In genomic region chr1:44664730-44665370, GRCh38 we compare ENCODE assay signal across 13 cellular contexts. TPM values are rescaled to one million over a fixed set of nuclear protein-coding genes. Genes with fewer than 3 reads are reported as not detected.
DNase-seq lines count a peak whose midpoint lies in the region; ATAC-seq, FAIRE-seq and TF ChIP-seq lines count a peak whose summit lies in the region.
"Had no signal": no experiment of that assay in that cellular context is flagged by ENCODE, and none has a peak within 500 bp of the region (broad histone marks: within the 10 kb centered on the region; RNA-seq: fewer than 3 reads in every experiment).

No MANE protein-coding gene starts in this region.

- intact Hi-C loops in activated CD4-positive, alpha-beta T cell treated with anti-CD3 and anti-CD28 coated beads for 36 hours (cut with DNase I, micrococcal nuclease) = no loop called here
- intact Hi-C loops in HepG2 (cut with micrococcal nuclease; ENCODE audit: unreplicated experiment) = no loop called here

- H3K4me1 Mint-ChIP-seq in activated CD4-positive, alpha-beta T cell treated with anti-CD3 and anti-CD28 coated beads for 36 hours = peaks cover 15% of the 10 kb centered on the region
- peaks cover 21% of the 10 kb centered on the region for H3K4me1 Mint-ChIP-seq in stimulated activated memory B cell treated with anti-CD40 and anti-IgM and Interleukin-4, amounts not matched to agents 10 μg/mL and 1 μg/mL and 100 μg/mL, for 72 hours

- whole genome bisulfite sequencing in HepG2 (ENCODE audit: low lambda C conversion rate) = 93% methylated on average over 12 of the region's 12 CpGs

- BruUV-seq in HepG2 (replicated peaks; lab: Mats Ljungman, UMichigan) = no TSS peak

- H3K9me3 ChIP-seq in HepG2 (ENCODE audit: low read length) = no peaks in the 10 kb centered on the region
- H3K9me3 ChIP-seq: A549 had no signal

- H3K27ac ChIP-seq in HepG2 (ENCODE audit: extremely low read length, insufficient read depth, low read length) = no peak overlapping the region
- H3K27ac ChIP-seq: A549 had no signal

- FAIRE-seq in HepG2 (lab: Jason Lieb, UNC) = no peak
- FAIRE-seq: A549 had no signal

- peak; percentile 62 for DNase-seq in activated CD4-positive, alpha-beta T cell treated with anti-CD3 and anti-CD28 coated beads for 36 hours
- no peak for DNase-seq in activated CD4-positive, alpha-beta T cell treated with anti-CD3 and anti-CD28 coated beads, Interleukin-2, amount 50 U/mL, for 1 hour
- DNase-seq in activated CD4-positive, alpha-beta T cell treated with anti-CD3 and anti-CD28 coated beads, Interleukin-2, amount 50 U/mL, for 48 hours = peak; percentile 48 to 57
- DNase-seq in HepG2 (ENCODE audit: low spot score) = no peak
- DNase-seq in pons (ENCODE audit: low spot score) = no peak
- DNase-seq: NCI-H1092 treated with DMSO at 0.1 percent for 48 hours, NCI-H524 treated with DMSO at 0.1 percent for 48 hours, Right ventricle myocardium superior had no signal

- H3K36me3 Mint-ChIP-seq in activated CD4-positive, alpha-beta T cell treated with anti-CD3 and anti-CD28 coated beads for 36 hours (ENCODE audit: low read depth) = no peaks in the 10 kb centered on the region
- no peaks in the 10 kb centered on the region for H3K36me3 Mint-ChIP-seq in stimulated activated memory B cell treated with anti-CD40 and anti-IgM and Interleukin-4, amounts not matched to agents 10 μg/mL and 1 μg/mL and 100 μg/mL, for 72 hours

- TF ChIP-seq EP300 in HepG2 (IDR thresholded peaks at IDR 0.05; ENCODE audit: low read depth in 2 of 2, low read length in 2 of 2) (no peak), HepG2 (CRISPR knock-in tag; IDR thresholded peaks at IDR 0.05; ENCODE audit: borderline replicate concordance) (no peak)

- ATAC-seq in activated CD4-positive, alpha-beta T cell treated with anti-CD3 and anti-CD28 coated beads for 36 hours = peak; percentile 90
- no peak for ATAC-seq in HepG2
- ATAC-seq in stimulated activated memory B cell treated with anti-CD40 and anti-IgM and Interleukin-4, amounts not matched to agents 10 μg/mL and 1 μg/mL and 100 μg/mL, for 72 hours = peak; percentile 92
- ATAC-seq in HG02571 (IDR thresholded peaks at IDR 0.05; ENCODE audit: unreplicated experiment) = no peak
- ATAC-seq in GM21447 (IDR thresholded peaks at IDR 0.05; ENCODE audit: unreplicated experiment) = no peak
- ATAC-seq: A549 had no signal

- 0 out of 5 replicates have a peak, but pooled peaks cover 0 to 2% of the 10 kb centered on the region in 2 experiments for H3K36me3 ChIP-seq in HepG2 (replicated peaks in 1 of 2; ENCODE audit: control insufficient read depth in 1 of 2, insufficient read depth in 2 of 2, low read length in 2 of 2)

- no peaks in the 10 kb centered on the region for H3K27me3 ChIP-seq in HepG2 (ENCODE audit: control insufficient read depth in 1 of 2, insufficient read depth in 2 of 2, low read length in 2 of 2)

- H4K20me1 ChIP-seq in HepG2 (ENCODE audit: insufficient read depth, low read length) = no peaks in the 10 kb centered on the region

- in situ Hi-C loops in HepG2 (cut with HindIII; ENCODE audit: extremely low pct_ligation_motif_present, low pct_unique_long_range_greater_than_20kb) = no loop called here

- H3K4me3 ChIP-seq in HepG2 (replicated peaks in 1 of 3; ENCODE audit: insufficient read depth in 1 of 3, low read depth in 2 of 3, low read length in 3 of 3) = no peak overlapping the region
- H3K4me3 ChIP-seq: A549 had no signal

- H3K9me3 Mint-ChIP-seq in activated CD4-positive, alpha-beta T cell treated with anti-CD3 and anti-CD28 coated beads for 36 hours (ENCODE audit: low read depth) = no peaks in the 10 kb centered on the region
- H3K9me3 Mint-ChIP-seq in stimulated activated memory B cell treated with anti-CD40 and anti-IgM and Interleukin-4, amounts not matched to agents 10 μg/mL and 1 μg/mL and 100 μg/mL, for 72 hours = no peaks in the 10 kb centered on the region
- H3K9me3 Mint-ChIP-seq: nephron had no signal

- TF ChIP-seq RAD21 in HepG2 (CRISPR knock-in tag; IDR thresholded peaks at IDR 0.05) = no peak

- H3K4me2 ChIP-seq in HepG2 (ENCODE audit: low read depth, low read length) = no peak overlapping the region
- H3K4me2 ChIP-seq: A549 had no signal

- H3K4me1 ChIP-seq in HepG2 (ENCODE audit: insufficient read depth, low read length) = peaks cover 49% of the 10 kb centered on the region
- H3K4me1 ChIP-seq: A549 had no signal

- no peak for TF ChIP-seq POLR2A in HepG2 (IDR thresholded peaks at IDR 0.05; ENCODE audit: insufficient read depth in 1 of 2, low read depth in 2 of 2, low read length in 2 of 2)

- POLR2A ChIA-PET in activated CD4-positive, alpha-beta T cell treated with anti-CD3 and anti-CD28 coated beads for 36 hours (lab: Charles Lee) = interaction anchor here (0.6 to 1.1 kb wide), 3 partner anchors 8 to 65 kb away, joined by 5 to 10 read pairs (median 5); no protein-coding TSS in a partner anchor
- POLR2A ChIA-PET in HepG2 (lab: Yijun Ruan, JAX) = interaction anchor here (1.2 to 1.6 kb wide), 2 partner anchors 9 to 57 kb away, joined by 3 read pairs; partner anchors contain the start of gene TMEM53

- no peak for TF ChIP-seq CTCF in HepG2 (CRISPR knock-in tag; IDR thresholded peaks at IDR 0.05)

- H3K27ac Mint-ChIP-seq in activated CD4-positive, alpha-beta T cell treated with anti-CD3 and anti-CD28 coated beads for 36 hours = peak overlapping the region; percentile 29
- peak overlapping the region; percentile 51 for H3K27ac Mint-ChIP-seq in stimulated activated memory B cell treated with anti-CD40 and anti-IgM and Interleukin-4, amounts not matched to agents 10 μg/mL and 1 μg/mL and 100 μg/mL, for 72 hours
- H3K27ac Mint-ChIP-seq: nephron had no signal

- no peak overlapping the region for H2AFZ ChIP-seq in HepG2 (ENCODE audit: low read length)

- H3K9ac ChIP-seq in HepG2 (ENCODE audit: insufficient read depth, low read depth, low read length) = no peak overlapping the region

- H3K4me3 Mint-ChIP-seq in activated CD4-positive, alpha-beta T cell treated with anti-CD3 and anti-CD28 coated beads for 36 hours = peak overlapping the region; percentile 5
- H3K4me3 Mint-ChIP-seq in stimulated activated memory B cell treated with anti-CD40 and anti-IgM and Interleukin-4, amounts not matched to agents 10 μg/mL and 1 μg/mL and 100 μg/mL, for 72 hours = peak overlapping the region; percentile 40
- H3K4me3 Mint-ChIP-seq: nephron had no signal

- H3K27me3 Mint-ChIP-seq in activated CD4-positive, alpha-beta T cell treated with anti-CD3 and anti-CD28 coated beads for 36 hours = no peaks in the 10 kb centered on the region
- no peaks in the 10 kb centered on the region for H3K27me3 Mint-ChIP-seq in stimulated activated memory B cell treated with anti-CD40 and anti-IgM and Interleukin-4, amounts not matched to agents 10 μg/mL and 1 μg/mL and 100 μg/mL, for 72 hours

- CTCF ChIA-PET in activated CD4-positive, alpha-beta T cell treated with anti-CD3 and anti-CD28 coated beads for 36 hours (lab: Charles Lee) = interaction anchor here (0.7 to 4.2 kb wide), 2 partner anchors 12 to 93 kb away, joined by 3 to 23 read pairs; no protein-coding TSS in a partner anchor
- CTCF ChIA-PET in HepG2 (lab: Yijun Ruan, JAX; ENCODE audit: low intra/inter-chr PET ratio, low total read pairs) = no interaction called here

- peaks cover 2% of the 10 kb centered on the region for H3K79me2 ChIP-seq in HepG2 (ENCODE audit: insufficient read depth, low read length)

RNA-seq across cellular contexts. Expression of gene TMEM53, which starts 9.4 kb away (rescaled TPM):
- 1 to 10 TPM; 4.3 to 5.5 TPM for total RNA-seq in activated CD4-positive, alpha-beta T cell treated with anti-CD3 and anti-CD28 coated beads for 36 hours
- total RNA-seq in HepG2 (2016; rRNA removed; fragmentation: Illumina TruSeq; extraction: Trizol) = 12.6 and 13.8 TPM in 2 replicates
- total RNA-seq in HepG2 (2016; cell fraction: cytosol; rRNA removed; fragmentation: Illumina TruSeq; extraction: Trizol; ENCODE audit: low read depth) = 9.7 and 10.8 TPM in 2 replicates
- total RNA-seq in HepG2 (2016; cell fraction: insoluble cytoplasmic fraction; rRNA removed; fragmentation: Illumina TruSeq; extraction: Trizol) = 11.0 and 12.5 TPM in 2 replicates
- 11.8 and 17.4 TPM in 2 replicates for total RNA-seq in HepG2 (2016; cell fraction: membrane; rRNA removed; fragmentation: Illumina TruSeq; extraction: Trizol)
- 5.8 and 7.3 TPM in 2 replicates for total RNA-seq in HepG2 (2016; cell fraction: nucleus; rRNA removed; fragmentation: Illumina TruSeq; extraction: Trizol)
- 20.2 and 22.3 TPM in 2 replicates for polyA plus RNA-seq in HepG2 (2011; rRNA removed)
- polyA plus RNA-seq in HepG2 (2011; cell fraction: cytosol; rRNA removed) = 23.3 and 31.3 TPM in 2 replicates
- 16.1 and 17.2 TPM in 2 replicates for polyA plus RNA-seq in HepG2 (2011; cell fraction: nucleus; rRNA removed)
- polyA plus RNA-seq in HepG2 (2012) = 14.0 and 14.1 TPM in 2 replicates
- polyA plus RNA-seq in HepG2 (2016; cell fraction: cytosol; fragmentation: Illumina TruSeq; extraction: Trizol; ENCODE audit: low read depth) = 17.0 and 20.1 TPM in 2 replicates
- polyA plus RNA-seq in HepG2 (2016; cell fraction: insoluble cytoplasmic fraction; fragmentation: Illumina TruSeq; extraction: Trizol; ENCODE audit: low read depth) = 14.9 and 21.4 TPM in 2 replicates
- 17.6 and 20.4 TPM in 2 replicates for polyA plus RNA-seq in HepG2 (2016; cell fraction: membrane; fragmentation: Illumina TruSeq; extraction: Trizol; ENCODE audit: low read depth)
- polyA plus RNA-seq in HepG2 (2016; cell fraction: nucleus; fragmentation: Illumina TruSeq; extraction: Trizol; ENCODE audit: insufficient read depth, low read depth) = 14.6 and 19.8 TPM in 2 replicates
- polyA minus RNA-seq in HepG2 (2011; rRNA and poly(A)+ RNA removed; ENCODE audit: low replicate concordance) = 19.3 and 62.1 TPM in 2 replicates
- 18.5 and 20.3 TPM in 2 replicates for polyA minus RNA-seq in HepG2 (2011; cell fraction: cytosol; rRNA and poly(A)+ RNA removed)
- 5.9 and 6.3 TPM in 2 replicates for polyA minus RNA-seq in HepG2 (2011; cell fraction: nucleus; rRNA and poly(A)+ RNA removed)

RNA-seq across cellular contexts. Expression of gene ARMH1, which starts 9.7 kb away (rescaled TPM):
- 10 to 100 TPM; 67.3 to 75.1 TPM for total RNA-seq in activated CD4-positive, alpha-beta T cell treated with anti-CD3 and anti-CD28 coated beads for 36 hours
- total RNA-seq in HepG2 (2016; rRNA removed; fragmentation: Illumina TruSeq; extraction: Trizol) = not detected in 2 replicates
- not detected in 2 replicates for total RNA-seq in HepG2 (2016; cell fraction: cytosol; rRNA removed; fragmentation: Illumina TruSeq; extraction: Trizol; ENCODE audit: low read depth)
- total RNA-seq in HepG2 (2016; cell fraction: insoluble cytoplasmic fraction; rRNA removed; fragmentation: Illumina TruSeq; extraction: Trizol) = 0.35 TPM in 1 of 2 replicates, not detected in the other
- total RNA-seq in HepG2 (2016; cell fraction: membrane; rRNA removed; fragmentation: Illumina TruSeq; extraction: Trizol) = not detected in 2 replicates
- total RNA-seq in HepG2 (2016; cell fraction: nucleus; rRNA removed; fragmentation: Illumina TruSeq; extraction: Trizol) = not detected in 2 replicates
- 0.69 and 1.1 TPM in 2 replicates for polyA plus RNA-seq in HepG2 (2011; rRNA removed)
- 0.37 and 0.52 TPM in 2 replicates for polyA plus RNA-seq in HepG2 (2011; cell fraction: cytosol; rRNA removed)
- 5.8 and 7.5 TPM in 2 replicates for polyA plus RNA-seq in HepG2 (2011; cell fraction: nucleus; rRNA removed)
- 0.35 and 1.7 TPM in 2 replicates for polyA plus RNA-seq in HepG2 (2012)
- polyA plus RNA-seq in HepG2 (2016; cell fraction: cytosol; fragmentation: Illumina TruSeq; extraction: Trizol; ENCODE audit: low read depth) = not detected in 2 replicates
- polyA plus RNA-seq in HepG2 (2016; cell fraction: insoluble cytoplasmic fraction; fragmentation: Illumina TruSeq; extraction: Trizol; ENCODE audit: low read depth) = not detected in 2 replicates
- not detected in 2 replicates for polyA plus RNA-seq in HepG2 (2016; cell fraction: membrane; fragmentation: Illumina TruSeq; extraction: Trizol; ENCODE audit: low read depth)
- polyA plus RNA-seq in HepG2 (2016; cell fraction: nucleus; fragmentation: Illumina TruSeq; extraction: Trizol; ENCODE audit: insufficient read depth, low read depth) = not detected in 2 replicates
- polyA minus RNA-seq in HepG2 (2011; rRNA and poly(A)+ RNA removed; ENCODE audit: low replicate concordance) = 2.2 TPM in 1 of 2 replicates, not detected in the other
- not detected in 2 replicates for polyA minus RNA-seq in HepG2 (2011; cell fraction: cytosol; rRNA and poly(A)+ RNA removed)
- 1.7 TPM in 1 of 2 replicates, not detected in the other for polyA minus RNA-seq in HepG2 (2011; cell fraction: nucleus; rRNA and poly(A)+ RNA removed)

Comparison
In these comparisons a context has a peak if more than half of its experiments do, and no peak if none do; other contexts are left out.
1. DNase-seq: peak in activated CD4-positive, alpha-beta T cell treated with anti-CD3 and anti-CD28 coated beads for 36 hours (single experiment) and activated CD4-positive, alpha-beta T cell treated with anti-CD3 and anti-CD28 coated beads, Interleukin-2, amount 50 U/mL, for 48 hours (2 of 2); none in activated CD4-positive, alpha-beta T cell treated with anti-CD3 and anti-CD28 coated beads, Interleukin-2, amount 50 U/mL, for 1 hour (single experiment), HepG2 (single experiment) and pons (single experiment).
2. ATAC-seq: peak in activated CD4-positive, alpha-beta T cell treated with anti-CD3 and anti-CD28 coated beads for 36 hours (single experiment) and stimulated activated memory B cell treated with anti-CD40 and anti-IgM and Interleukin-4, amounts not matched to agents 10 μg/mL and 1 μg/mL and 100 μg/mL, for 72 hours (single experiment); none in HepG2 (single experiment), HG02571 (single experiment) and GM21447 (single experiment).
3. RNA of gene ARMH1, which starts 9.7 kb away (total RNA-seq): 67.3 to 75.1 TPM in activated CD4-positive, alpha-beta T cell treated with anti-CD3 and anti-CD28 coated beads for 36 hours; 0.35 TPM in HepG2; every median in the first group is over 10 times any median in the second.